ENCODE assay signal across 12 cellular contexts in genomic region chr10:62057872-62058271, GRCh38.
DNase-seq lines count a peak whose midpoint lies in the region; ATAC-seq, FAIRE-seq and TF ChIP-seq lines count a peak whose summit lies in the region.
"Had no signal": no experiment of that assay in that cellular context is flagged by ENCODE, and none has a peak within 500 bp of the region (broad histone marks: within the 10 kb centered on the region; RNA-seq: fewer than 3 reads in every experiment).

No MANE protein-coding gene starts in this region.

- no peak overlapping the region for H3K9ac ChIP-seq in liver (ENCODE audit: low read depth in 1 of 2, low read length in 2 of 2)
- H3K9ac ChIP-seq in HepG2 (ENCODE audit: insufficient read depth, low read depth, low read length) = no peak overlapping the region
- H3K9ac ChIP-seq in parathyroid adenoma = no peak overlapping the region

- H3K36me3 ChIP-seq in liver (ENCODE audit: control insufficient read depth in 4 of 4, insufficient read depth in 3 of 4, low read depth in 1 of 4, low read length in 3 of 4) (peaks cover 0 to 10% (median 2%) of the 10 kb centered on the region in 4 donors), HepG2 (replicated peaks in 1 of 2; ENCODE audit: control insufficient read depth in 1 of 2, insufficient read depth in 2 of 2, low read length in 2 of 2) (peaks cover 10 to 75% of the 10 kb centered on the region in 2 experiments), esophagus muscularis mucosa (peaks cover 0 to 53% (median 25%) of the 10 kb centered on the region in 4 donors), parathyroid adenoma (ENCODE audit: control insufficient read depth, insufficient read depth, low read length) (no peaks in the 10 kb centered on the region), vagina (peaks cover 0 to 16% of the 10 kb centered on the region in 2 donors)

- H3K4me3 ChIP-seq in liver (ENCODE audit: low read depth in 1 of 3, low read length in 3 of 3) (no peak overlapping the region), HepG2 (replicated peaks in 1 of 3; ENCODE audit: insufficient read depth in 1 of 3, low read depth in 2 of 3, low read length in 3 of 3) (no peak overlapping the region), esophagus muscularis mucosa (peak overlapping the region in 3 of 4 donors; percentile 7 to 75 (median 14)), parathyroid adenoma (ENCODE audit: low read depth, low read length) (no peak overlapping the region), vagina (peak overlapping the region; percentile 9 to 39)

- FAIRE-seq in HepG2 (lab: Jason Lieb, UNC) = no peak

- TF ChIP-seq CTCF in liver (IDR thresholded peaks at IDR 0.05; ENCODE audit: low read depth, low read length, missing input control) (no peak), HepG2 (CRISPR knock-in tag; IDR thresholded peaks at IDR 0.05) (no peak), esophagus muscularis mucosa (IDR thresholded peaks at IDR 0.05) (no peak), parathyroid adenoma (IDR thresholded peaks at IDR 0.05) (no peak), vagina (IDR thresholded peaks at IDR 0.05) (no peak)

- H2AFZ ChIP-seq in HepG2 (ENCODE audit: low read length) (no peak overlapping the region), parathyroid adenoma (no peak overlapping the region)

- TF ChIP-seq POLR2A in HepG2 (IDR thresholded peaks at IDR 0.05; ENCODE audit: insufficient read depth in 1 of 2, low read depth in 2 of 2, low read length in 2 of 2) (no peak), esophagus muscularis mucosa (IDR thresholded peaks at IDR 0.05; ENCODE audit: low read depth) (no peak), vagina (IDR thresholded peaks at IDR 0.05) (no peak)

- ATAC-seq in HepG2 (no peak), GM19351 (IDR thresholded peaks at IDR 0.05; ENCODE audit: unreplicated experiment) (no peak)

- H3K27ac ChIP-seq in liver (ENCODE audit: low read depth in 1 of 2, low read length in 2 of 2) (peak overlapping the region; percentile 40 to 48), HepG2 (ENCODE audit: extremely low read length, insufficient read depth, low read length) (no peak overlapping the region), esophagus muscularis mucosa (replicated peaks in 1 of 4) (peak overlapping the region; percentile 70 to 87 (median 80)), parathyroid adenoma (peak overlapping the region; percentile 71), vagina (peak overlapping the region; percentile 97)

- no TSS peak for BruUV-seq in HepG2 (replicated peaks; lab: Mats Ljungman, UMichigan)

- H3K4me2 ChIP-seq in HepG2 (ENCODE audit: low read depth, low read length) (no peak overlapping the region), parathyroid adenoma (ENCODE audit: low read length) (no peak overlapping the region)

- H3K27me3 ChIP-seq in liver (ENCODE audit: control insufficient read depth in 4 of 4, insufficient read depth in 4 of 4, low read length in 3 of 4) (no peaks in the 10 kb centered on the region), HepG2 (ENCODE audit: control insufficient read depth in 1 of 2, insufficient read depth in 2 of 2, low read length in 2 of 2) (no peaks in the 10 kb centered on the region), esophagus muscularis mucosa (no peaks in the 10 kb centered on the region), parathyroid adenoma (ENCODE audit: control insufficient read depth, insufficient read depth, low read length) (no peaks in the 10 kb centered on the region), vagina (no peaks in the 10 kb centered on the region)

- in situ Hi-C loops in HepG2 (cut with HindIII; ENCODE audit: extremely low pct_ligation_motif_present, low pct_unique_long_range_greater_than_20kb) = no loop called here

- H3K9me3 ChIP-seq in liver (ENCODE audit: control insufficient read depth in 4 of 4, low read length in 3 of 4) (no peaks in the 10 kb centered on the region), HepG2 (ENCODE audit: low read length) (no peaks in the 10 kb centered on the region), esophagus muscularis mucosa (no peaks in the 10 kb centered on the region), parathyroid adenoma (ENCODE audit: control insufficient read depth, low read length) (no peaks in the 10 kb centered on the region), vagina (no peaks in the 10 kb centered on the region)

- no peak for DNase-seq in HepG2 (ENCODE audit: low spot score)
- DNase-seq in esophagus muscularis mucosa (ENCODE audit: extremely low spot score) = no peak
- no peak for DNase-seq in vagina (ENCODE audit: extremely low spot score in 2 of 2)
- DNase-seq in NCI-H748 treated with DMSO at 0.1 percent for 48 hours (lab: John Stamatoyannopoulos, UW) = no peak
- no peak for DNase-seq in SW480 (ENCODE audit: low spot score)
- DNase-seq: CD4-positive, alpha-beta memory T cell; naive thymus-derived CD4-positive, alpha-beta T cell; NCI-H1417 treated with DMSO at 0.1 percent for 48 hours; stimulated activated naive CD4-positive, alpha-beta T cell had no signal

- WGBS in liver = 79% methylated on average over 5 of the region's 5 CpGs
- 97% methylated on average over 5 of the region's 5 CpGs for WGBS in HepG2 (ENCODE audit: low lambda C conversion rate)
- WGBS in esophagus muscularis mucosa = 26% methylated on average over 5 of the region's 5 CpGs

- intact Hi-C loops in HepG2 (cut with micrococcal nuclease; ENCODE audit: unreplicated experiment) = no loop called here
- intact Hi-C loops in esophagus muscularis mucosa (cut with DNase I) = no loop called here
- intact Hi-C loops in vagina (cut with DNase I) = loop anchor here (5.0 kb wide), 1 partner anchor 39 kb away; no protein-coding TSS in a partner anchor

- peaks cover 40% of the 10 kb centered on the region for H3K79me2 ChIP-seq in HepG2 (ENCODE audit: insufficient read depth, low read length)
- no peaks in the 10 kb centered on the region for H3K79me2 ChIP-seq in parathyroid adenoma

- peaks cover 9 to 18% (median 14%) of the 10 kb centered on the region in 4 donors for H3K4me1 ChIP-seq in liver (ENCODE audit: control insufficient read depth in 4 of 4, insufficient read depth in 4 of 4, low read length in 3 of 4)
- peaks cover 67% of the 10 kb centered on the region for H3K4me1 ChIP-seq in HepG2 (ENCODE audit: insufficient read depth, low read length)
- peaks cover 81 to 94% (median 82%) of the 10 kb centered on the region in 4 donors for H3K4me1 ChIP-seq in esophagus muscularis mucosa
- H3K4me1 ChIP-seq in parathyroid adenoma = peaks cover 5% of the 10 kb centered on the region
- H3K4me1 ChIP-seq in vagina = peaks cover 95% of the 10 kb centered on the region

- CTCF ChIA-PET in HepG2 (lab: Yijun Ruan, JAX; ENCODE audit: low intra/inter-chr PET ratio, low total read pairs) = no interaction called here

- POLR2A ChIA-PET in HepG2 (lab: Yijun Ruan, JAX) = interaction anchor here (3.5 kb wide), 1 partner anchor 9 kb away, joined by 21 read pairs; no protein-coding TSS in a partner anchor

- peaks cover 26% of the 10 kb centered on the region for H4K20me1 ChIP-seq in HepG2 (ENCODE audit: insufficient read depth, low read length)

- TF ChIP-seq EP300 in HepG2 (IDR thresholded peaks at IDR 0.05; ENCODE audit: low read depth in 2 of 2, low read length in 2 of 2) = no peak
- no peak for TF ChIP-seq EP300 in HepG2 (CRISPR knock-in tag; IDR thresholded peaks at IDR 0.05; ENCODE audit: borderline replicate concordance)
- no peak for TF ChIP-seq EP300 in esophagus muscularis mucosa (IDR thresholded peaks at IDR 0.05)

- no peak for TF ChIP-seq RAD21 in liver (IDR thresholded peaks at IDR 0.05)
- no peak for TF ChIP-seq RAD21 in HepG2 (CRISPR knock-in tag; IDR thresholded peaks at IDR 0.05)

TF ChIP-seq in liver, 16 proteins besides CTCF, POLR2A, EP300 and RAD21 (continues in another document):
- TF ChIP-seq HNF4A (conservative IDR thresholded peaks at IDR 0.05) (no peak), MAX (IDR thresholded peaks at IDR 0.05) (no peak), YY1 (IDR thresholded peaks at IDR 0.05) (no peak), ZBTB33 (IDR thresholded peaks at IDR 0.05) (no peak), SP1 (IDR thresholded peaks at IDR 0.05) (no peak)

TF ChIP-seq in HepG2, 621 proteins besides CTCF, POLR2A, EP300 and RAD21 (continues in another document):
- no peak for TF ChIP-seq ATM (IDR thresholded peaks at IDR 0.05; ENCODE audit: borderline replicate concordance)
- no peak for TF ChIP-seq NFE2L1 (CRISPR knock-in tag; IDR thresholded peaks at IDR 0.05; ENCODE audit: borderline replicate concordance)
- TF ChIP-seq AKAP8 (CRISPR knock-in tag; IDR thresholded peaks at IDR 0.05) = no peak
- no peak for TF ChIP-seq PRMT3 (CRISPR knock-in tag; IDR thresholded peaks at IDR 0.05; ENCODE audit: borderline replicate concordance, low read depth)
- TF ChIP-seq ZNF24 (IDR thresholded peaks at IDR 0.05) = no peak
- TF ChIP-seq GPBP1L1 (CRISPR knock-in tag; IDR thresholded peaks at IDR 0.05) = no peak
- TF ChIP-seq POGK (CRISPR knock-in tag; conservative IDR thresholded peaks at IDR 0.05) = no peak
- no peak for TF ChIP-seq NPAS2 (CRISPR knock-in tag; IDR thresholded peaks at IDR 0.05; ENCODE audit: borderline replicate concordance)
- TF ChIP-seq DMAP1 (CRISPR knock-in tag; IDR thresholded peaks at IDR 0.05) = no peak
- TF ChIP-seq ZKSCAN5 (CRISPR knock-in tag; IDR thresholded peaks at IDR 0.05) = no peak
- no peak for TF ChIP-seq ZSCAN22 (CRISPR knock-in tag; IDR thresholded peaks at IDR 0.05)

Comparison
In these comparisons a context has a peak if more than half of its experiments do, and no peak if none do; other contexts are left out.
1. H3K4me3 ChIP-seq: peak in esophagus muscularis mucosa (3 of 4) and vagina (2 of 2); none in liver (0 of 3), HepG2 (0 of 3) and parathyroid adenoma (single experiment).